ENCODE assay signal across 8 cellular contexts in the genomic region with DNA sequence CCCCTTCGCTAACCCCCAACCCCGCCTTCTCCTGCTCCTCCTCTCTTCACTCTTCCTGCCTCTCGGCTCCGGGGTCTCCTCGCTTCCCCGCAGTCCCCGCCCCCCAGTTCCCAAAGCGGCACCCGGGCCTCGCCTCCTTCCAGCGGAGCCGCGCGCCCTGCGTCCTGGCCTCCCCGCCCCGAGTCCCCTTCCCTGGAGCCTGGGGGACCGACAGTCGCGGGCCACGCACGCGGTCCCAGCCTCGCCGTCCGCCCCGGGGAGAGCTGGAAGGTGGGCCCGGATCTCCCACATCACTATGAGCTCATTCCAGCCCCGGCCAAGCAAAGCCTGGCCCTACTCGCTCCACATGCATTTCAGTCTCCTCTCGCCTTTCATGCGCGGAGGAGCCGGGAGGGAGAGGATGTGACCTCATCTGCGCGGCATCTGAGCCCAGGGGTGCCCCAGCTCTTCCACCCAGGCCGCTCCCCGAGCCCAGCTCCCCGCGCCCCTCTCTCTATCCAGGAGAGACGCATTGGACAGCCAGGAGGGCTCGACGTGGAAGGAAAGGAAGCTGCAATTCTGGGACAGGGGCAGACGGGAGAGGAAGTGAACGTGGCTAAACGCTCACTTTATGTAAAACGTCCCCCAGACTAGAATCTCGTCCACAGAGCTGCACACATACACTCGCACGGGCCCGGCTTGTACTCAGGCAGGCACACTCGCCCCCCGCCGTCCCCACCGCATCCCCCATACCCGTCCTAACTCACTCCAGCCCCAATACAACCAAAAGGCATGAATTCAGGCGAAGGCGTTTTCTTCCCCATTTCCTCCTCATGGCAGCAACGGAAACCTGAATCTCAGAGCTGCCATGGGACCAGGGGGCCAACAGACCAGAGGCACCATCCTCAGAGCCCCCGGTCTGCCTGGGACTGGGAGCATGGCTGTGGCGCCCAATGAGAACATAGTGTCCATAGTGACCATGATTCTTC.
DNase-seq lines count a peak whose midpoint lies in the region; ATAC-seq and TF ChIP-seq lines count a peak whose summit lies in the region.

No MANE protein-coding gene starts in this region.

- H3K4me1 ChIP-seq in lower lobe of right lung: peaks cover 4% of the 10 kb centered on the region

- no peaks in the 10 kb centered on the region for H3K36me3 ChIP-seq in lower lobe of right lung

- peak overlapping the region; percentile 51 for H3K4me3 ChIP-seq in lower lobe of right lung

- DNase-seq in GM03348 (ENCODE audit: low spot score): peak; percentile 46
- DNase-seq in activated CD4-positive, alpha-beta T cell treated with anti-CD3 and anti-CD28 coated beads for 1 hour: peak; percentile 39
- DNase-seq in dedifferentiated amniotic fluid mesenchymal stem cell (ENCODE audit: extremely low spot score): peak; percentile 23
- DNase-seq in lower lobe of right lung: peak; percentile 50
- DNase-seq in stimulated activated CD4-positive, alpha-beta T cell treated with anti-CD3 and anti-CD28 coated beads, TNF-alpha, amount 100 ng/mL, for 24 hours (ENCODE audit: low read depth in 3 of 3): peak in 2 of 3 experiments; percentile 37 to 63
- DNase-seq in NCI-H526 (lab: John Stamatoyannopoulos, UW): no peak

- ATAC-seq in HG02678 (IDR thresholded peaks at IDR 0.05; ENCODE audit: unreplicated experiment) (peak; percentile 66), lower lobe of right lung (peak; percentile 75 to 81), GM18517 (IDR thresholded peaks at IDR 0.05; ENCODE audit: unreplicated experiment) (no peak)

- peak overlapping the region; percentile 32 for H3K27ac ChIP-seq in lower lobe of right lung

- peaks cover 5% of the 10 kb centered on the region for H3K27me3 ChIP-seq in lower lobe of right lung (ENCODE audit: low read depth)

- H3K9me3 ChIP-seq in lower lobe of right lung: no peaks in the 10 kb centered on the region

- intact Hi-C loops in lower lobe of right lung (cut with DNase I): no loop called here

- TF ChIP-seq CTCF in lower lobe of right lung (IDR thresholded peaks at IDR 0.05): no peak

Comparison
In these comparisons a context has a peak if more than half of its experiments do, and no peak if none do; other contexts are left out.
1. DNase-seq: peak in GM03348 (single experiment), activated CD4-positive, alpha-beta T cell treated with anti-CD3 and anti-CD28 coated beads for 1 hour (single experiment), dedifferentiated amniotic fluid mesenchymal stem cell (single experiment), lower lobe of right lung (single experiment) and stimulated activated CD4-positive, alpha-beta T cell treated with anti-CD3 and anti-CD28 coated beads, TNF-alpha, amount 100 ng/mL, for 24 hours (2 of 3); none in NCI-H526 (0 of 2).